Comparison of ENCODE assay signal across 28 cellular contexts in the genomic region with DNA sequence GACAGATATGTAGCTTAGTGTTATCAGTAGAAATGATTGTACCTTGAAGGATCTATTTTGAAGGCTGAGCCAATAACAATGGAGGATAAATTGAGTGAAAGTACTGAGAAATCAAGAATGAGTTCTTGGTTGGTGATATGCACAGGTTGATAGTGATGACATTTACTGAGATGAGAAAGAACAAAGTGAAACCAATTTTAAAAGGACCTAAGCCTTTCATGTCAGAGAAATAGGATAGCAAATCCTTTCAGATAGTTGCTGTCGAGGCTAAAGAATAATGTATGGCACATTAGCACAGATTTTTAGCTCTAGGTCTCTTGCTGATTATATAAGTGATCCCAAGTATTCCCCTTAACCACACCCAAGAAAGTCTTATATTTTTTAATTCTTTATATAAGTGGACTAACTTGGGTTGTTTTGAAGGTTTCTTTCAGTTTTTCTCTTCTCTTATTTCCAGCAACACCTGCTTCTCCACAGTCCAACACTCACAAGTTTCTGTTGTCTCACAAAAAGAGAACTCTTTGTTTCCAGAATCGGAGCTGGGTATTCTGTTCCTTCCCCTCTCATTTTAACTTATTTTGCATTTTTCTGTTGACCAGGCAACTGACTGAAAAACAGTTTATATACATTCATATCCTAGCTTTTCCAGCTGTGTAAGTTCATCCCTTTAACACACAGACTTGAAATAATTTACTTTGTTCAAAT.
DNase-seq lines count a peak whose midpoint lies in the region; ATAC-seq and TF ChIP-seq lines count a peak whose summit lies in the region.
"Had no signal": no experiment of that assay in that cellular context is flagged by ENCODE, and none has a peak within 500 bp of the region (broad histone marks: within the 10 kb centered on the region; RNA-seq: fewer than 3 reads in every experiment).

No MANE protein-coding gene starts in this region.

- H3K27me3 ChIP-seq in MM.1S (replicated peaks; ENCODE audit: insufficient read depth, low read length) (no peaks in the 10 kb centered on the region), testis (no peaks in the 10 kb centered on the region)
- H3K27me3 ChIP-seq: colonic mucosa, heart right ventricle, pancreas, right atrium auricular region, spleen, upper lobe of left lung had no signal

- peak overlapping the region; percentile 44; the same call in 1 of the 2 replicates for H3K4me2 ChIP-seq in MM.1S (ENCODE audit: low read depth, low read length)
- H3K4me2 ChIP-seq: KMS-11, SK-N-SH had no signal

- no peaks in the 10 kb centered on the region for H3K36me3 ChIP-seq in MM.1S (replicated peaks; ENCODE audit: insufficient read depth, low read length)
- H3K36me3 ChIP-seq in testis (ENCODE audit: low read depth, missing control alignments) = no peaks in the 10 kb centered on the region
- H3K36me3 ChIP-seq: colonic mucosa, heart right ventricle, pancreas, right atrium auricular region, spleen, upper lobe of left lung had no signal

- peak; percentile 50 for ATAC-seq in GM18907 (IDR thresholded peaks at IDR 0.05; ENCODE audit: unreplicated experiment)
- ATAC-seq in GM21786 (IDR thresholded peaks at IDR 0.05; ENCODE audit: unreplicated experiment) = peak; percentile 37
- ATAC-seq in GM19023 (IDR thresholded peaks at IDR 0.05; ENCODE audit: unreplicated experiment) = no peak
- no peak for ATAC-seq in HG03039 (IDR thresholded peaks at IDR 0.05; ENCODE audit: unreplicated experiment)
- ATAC-seq: activated CD8-positive, alpha-beta T cell treated with anti-CD3 and anti-CD28 coated beads, Interleukin-2, amount 10 ng/mL, durations not matched to agents 7 days and 5 days; heart right ventricle; pancreas had no signal

- no peaks in the 10 kb centered on the region for H3K9me2 ChIP-seq in MM.1S (replicated peaks; ENCODE audit: insufficient read depth, low read length)
- H3K9me2 ChIP-seq: SK-N-SH had no signal

- H3K4me1 ChIP-seq in MM.1S (ENCODE audit: low read length) = peaks cover 2% of the 10 kb centered on the region; the same call in 1 of the 2 replicates
- no peaks in the 10 kb centered on the region for H3K4me1 ChIP-seq in testis
- H3K4me1 ChIP-seq: Caco-2, colonic mucosa, pancreas, right atrium auricular region, spleen, upper lobe of left lung had no signal

- DNase-seq in MM.1S (peak; percentile 21), testis (no peak), RKO (ENCODE audit: low spot score) (no peak)
- DNase-seq: activated CD8-positive, alpha-beta T cell treated with anti-CD3 and anti-CD28 coated beads, Interleukin-2, amount 10 ng/mL, durations not matched to agents 7 days and 5 days; anterior cingulate cortex; C1 segment of cervical spinal cord; Caco-2; colonic mucosa; GDM1; GOT3; heart right ventricle; kidney glomerular epithelial cell; MV-4-11; NCI-H1436 treated with DMSO at 0.1 percent for 48 hours; NCI-H446 treated with DMSO at 0.1 percent for 48 hours; OCI-M1; pancreas; SK-N-SH; spleen; upper lobe of left lung had no signal

- H2AFZ ChIP-seq in MM.1S (ENCODE audit: low read length) = no peak overlapping the region

- WGBS in testis, 2 donors = 89 to 91% methylated on average over 2 of the region's 2 CpGs

- H3K9me3 ChIP-seq in MM.1S (replicated peaks; ENCODE audit: insufficient read depth, low read length) (no peaks in the 10 kb centered on the region), testis (no peaks in the 10 kb centered on the region)
- H3K9me3 ChIP-seq: Caco-2, colonic mucosa, pancreas, right atrium auricular region, SK-N-SH, upper lobe of left lung had no signal

- no peak for TF ChIP-seq POLR2A in testis (IDR thresholded peaks at IDR 0.05)

- H3K4me3 ChIP-seq in MM.1S (ENCODE audit: low read length) (peak overlapping the region; percentile 13; the same call in 1 of the 2 replicates), testis (no peak overlapping the region)
- H3K4me3 ChIP-seq: colonic mucosa, heart right ventricle, lung, pancreas, right atrium auricular region, spleen, upper lobe of left lung had no signal

- H3K79me2 ChIP-seq in MM.1S (ENCODE audit: low read length) = no peaks in the 10 kb centered on the region

- no peaks in the 10 kb centered on the region for H4K20me1 ChIP-seq in MM.1S (ENCODE audit: insufficient read depth, low read length)

- intact Hi-C loops in testis (cut with DNase I; ENCODE audit: low total_unique reads) = no loop called here

- no peaks in the 10 kb centered on the region for H3F3A ChIP-seq in MM.1S (ENCODE audit: insufficient read depth, low read length)

- TF ChIP-seq CTCF in MM.1S (IDR thresholded peaks at IDR 0.05; ENCODE audit: low read length) (no peak), testis (IDR thresholded peaks at IDR 0.05) (no peak)

- peak overlapping the region; percentile 30; the same call in 1 of the 2 replicates for H3K27ac ChIP-seq in MM.1S (ENCODE audit: low read length)
- H3K27ac ChIP-seq in testis = no peak overlapping the region
- H3K27ac ChIP-seq: colonic mucosa, heart right ventricle, HL-60, KMS-11, pancreas, right atrium auricular region, upper lobe of left lung had no signal

- no peak overlapping the region for H3K9ac ChIP-seq in MM.1S (ENCODE audit: low read length)
- H3K9ac ChIP-seq: KMS-11, SK-N-SH had no signal

Comparison
In these comparisons a context has a peak if more than half of its experiments do, and no peak if none do; other contexts are left out.
1. ATAC-seq: peak in GM18907 (single experiment) and GM21786 (single experiment); none in GM19023 (single experiment) and HG03039 (single experiment).